Comparison of ENCODE assay signal across 10 cellular contexts in genomic region chr7:150715293-150715692, GRCh38. TPM values are rescaled to one million over a fixed set of nuclear protein-coding genes. Genes with fewer than 3 reads are reported as not detected.
A peak's percentile ranks its signal among the peaks of the same experiment; 100 is the strongest.
DNase-seq lines count a peak whose midpoint lies in the region; ATAC-seq and TF ChIP-seq lines count a peak whose summit lies in the region.
"Had no signal": no experiment of that assay in that cellular context is flagged by ENCODE, and none has a peak within 500 bp of the region (broad histone marks: within the 10 kb centered on the region; RNA-seq: fewer than 3 reads in every experiment).

No MANE protein-coding gene starts in this region.

- H3K4me1 ChIP-seq in lower lobe of right lung (peaks cover 22% of the 10 kb centered on the region), uterus (no peaks in the 10 kb centered on the region), SJCRH30 (no peaks in the 10 kb centered on the region)

- peak overlapping the region; percentile 97 for H3K4me3 Mint-ChIP-seq in activated T-helper 1 cell treated with anti-CD3 and anti-CD28 coated beads, Interleukin-12 subunit alpha, Interleukin-12 subunit beta, Interleukin-2, Interleukin-4 antibody, amounts not matched to agents 30 ng/mL and 10 ng/mL and 1 ng/mL, durations not matched to agents 14 hours and 24 hours and 36 hours

- no peak for TF ChIP-seq POLR2A in uterus (IDR thresholded peaks at IDR 0.05)

- peak overlapping the region; percentile 75 for H3K27ac Mint-ChIP-seq in activated T-helper 1 cell treated with anti-CD3 and anti-CD28 coated beads, Interleukin-12 subunit alpha, Interleukin-12 subunit beta, Interleukin-2, Interleukin-4 antibody, amounts not matched to agents 30 ng/mL and 10 ng/mL and 1 ng/mL, durations not matched to agents 14 hours and 24 hours and 36 hours

- peaks cover 20% of the 10 kb centered on the region for H3K9me3 Mint-ChIP-seq in activated T-helper 1 cell treated with anti-CD3 and anti-CD28 coated beads, Interleukin-12 subunit alpha, Interleukin-12 subunit beta, Interleukin-2, Interleukin-4 antibody, amounts not matched to agents 30 ng/mL and 10 ng/mL and 1 ng/mL, durations not matched to agents 14 hours and 24 hours and 36 hours

- ATAC-seq in lower lobe of right lung: peak in 1 of 2 donors; percentile 27

- peak; percentile 45 for DNase-seq in stimulated activated CD4-positive, alpha-beta T cell treated with anti-CD3 and anti-CD28 coated beads, Interleukin-1b, Interleukin-23, amount 100 ng/mL, for 48 hours
- DNase-seq in stimulated activated CD4-positive, alpha-beta T cell treated with anti-CD3 and anti-CD28 coated beads, Interleukin-12 subunit alpha, Interleukin-12 subunit beta, amount 100 ng/mL, for 4 hours: no peak
- no peak for DNase-seq in activated T-helper 1 cell treated with anti-CD3 and anti-CD28 coated beads, Interleukin-12 subunit alpha, Interleukin-12 subunit beta, Interleukin-2, Interleukin-4 antibody, amounts not matched to agents 30 ng/mL and 10 ng/mL and 1 ng/mL, durations not matched to agents 14 hours and 24 hours and 36 hours (ENCODE audit: low spot score)
- DNase-seq in lower lobe of right lung: no peak
- no peak for DNase-seq in uterus
- DNase-seq in NCI-H1092 (lab: John Stamatoyannopoulos, UW): no peak
- no peak for DNase-seq in NCI-H748 (lab: John Stamatoyannopoulos, UW; ENCODE audit: unreplicated experiment)
- no peak for DNase-seq in SJCRH30
- DNase-seq: MG63, NCI-H2171 had no signal

- H3K4me3 ChIP-seq in lower lobe of right lung: peak overlapping the region; percentile 67
- H3K4me3 ChIP-seq in uterus: no peak overlapping the region
- H3K4me3 ChIP-seq in SJCRH30: no peak overlapping the region
- H3K4me3 ChIP-seq: MG63 had no signal

- intact Hi-C loops in activated T-helper 1 cell treated with anti-CD3 and anti-CD28 coated beads, Interleukin-12 subunit alpha, Interleukin-12 subunit beta, Interleukin-2, Interleukin-4 antibody, amounts not matched to agents 30 ng/mL and 10 ng/mL and 1 ng/mL, durations not matched to agents 14 hours and 24 hours and 36 hours (cut with micrococcal nuclease): loop anchor here (1.0 kb wide), 1 partner anchor 47 kb away; no protein-coding TSS in a partner anchor
- intact Hi-C loops in lower lobe of right lung (cut with DNase I): no loop called here
- intact Hi-C loops in uterus (cut with DNase I; ENCODE audit: low total_unique reads): no loop called here

- H3K4me1 Mint-ChIP-seq in activated T-helper 1 cell treated with anti-CD3 and anti-CD28 coated beads, Interleukin-12 subunit alpha, Interleukin-12 subunit beta, Interleukin-2, Interleukin-4 antibody, amounts not matched to agents 30 ng/mL and 10 ng/mL and 1 ng/mL, durations not matched to agents 14 hours and 24 hours and 36 hours (ENCODE audit: low read depth): peaks cover 57% of the 10 kb centered on the region

- H3K27ac ChIP-seq in lower lobe of right lung: peak overlapping the region; percentile 85
- peak overlapping the region; percentile 57 to 80 for H3K27ac ChIP-seq in uterus
- H3K27ac ChIP-seq in SJCRH30: no peak overlapping the region

- H3K27me3 ChIP-seq in lower lobe of right lung (ENCODE audit: low read depth) (no peaks in the 10 kb centered on the region), uterus (no peaks in the 10 kb centered on the region), SJCRH30 (peaks cover 23% of the 10 kb centered on the region; the same call in 1 of the 2 replicates)
- H3K27me3 ChIP-seq: MG63 had no signal

- H3K36me3 ChIP-seq in lower lobe of right lung (peaks cover 10% of the 10 kb centered on the region), uterus (no peaks in the 10 kb centered on the region), SJCRH30 (no peaks in the 10 kb centered on the region)
- H3K36me3 ChIP-seq: MG63 had no signal

- peaks cover 10% of the 10 kb centered on the region for H3K9me3 ChIP-seq in lower lobe of right lung
- no peaks in the 10 kb centered on the region for H3K9me3 ChIP-seq in uterus
- no peaks in the 10 kb centered on the region; the same call in 1 of the 2 replicates for H3K9me3 ChIP-seq in SJCRH30 (replicated peaks)
- H3K9me3 ChIP-seq: MG63 had no signal

- peaks cover 44% of the 10 kb centered on the region for H3K36me3 Mint-ChIP-seq in activated T-helper 1 cell treated with anti-CD3 and anti-CD28 coated beads, Interleukin-12 subunit alpha, Interleukin-12 subunit beta, Interleukin-2, Interleukin-4 antibody, amounts not matched to agents 30 ng/mL and 10 ng/mL and 1 ng/mL, durations not matched to agents 14 hours and 24 hours and 36 hours (ENCODE audit: low read depth)

- no peaks in the 10 kb centered on the region for H3K27me3 Mint-ChIP-seq in activated T-helper 1 cell treated with anti-CD3 and anti-CD28 coated beads, Interleukin-12 subunit alpha, Interleukin-12 subunit beta, Interleukin-2, Interleukin-4 antibody, amounts not matched to agents 30 ng/mL and 10 ng/mL and 1 ng/mL, durations not matched to agents 14 hours and 24 hours and 36 hours (ENCODE audit: insufficient read depth)

- no peak for TF ChIP-seq CTCF in lower lobe of right lung (IDR thresholded peaks at IDR 0.05)
- TF ChIP-seq CTCF in uterus (IDR thresholded peaks at IDR 0.05): no peak

RNA-seq across cellular contexts. Expression of gene GIMAP1, which starts 1.1 kb away (rescaled TPM):
- total RNA-seq in activated T-helper 1 cell treated with anti-CD3 and anti-CD28 coated beads, Interleukin-12 subunit alpha, Interleukin-12 subunit beta, Interleukin-2, Interleukin-4 antibody, amounts not matched to agents 30 ng/mL and 10 ng/mL and 1 ng/mL, durations not matched to agents 14 hours and 24 hours and 36 hours: 4.6 and 4.9 TPM in 2 replicates
- total RNA-seq in lower lobe of right lung: 18.8 TPM
- total RNA-seq in uterus: 10 to 100 TPM in 2 of 4 donors, 1 to 10 TPM in 2; 4.0 to 19.1 (median 9.9) TPM
- total RNA-seq in SJCRH30 (2014; rRNA removed; shearing (Covaris generic)): not detected in 2 replicates

RNA-seq across cellular contexts. Expression of gene GIMAP5, which starts 21.9 kb away (rescaled TPM):
- total RNA-seq in activated T-helper 1 cell treated with anti-CD3 and anti-CD28 coated beads, Interleukin-12 subunit alpha, Interleukin-12 subunit beta, Interleukin-2, Interleukin-4 antibody, amounts not matched to agents 30 ng/mL and 10 ng/mL and 1 ng/mL, durations not matched to agents 14 hours and 24 hours and 36 hours: 53.8 and 59.7 TPM in 2 replicates
- total RNA-seq in lower lobe of right lung: 31.9 TPM
- 100 to 1,000 TPM in 1 of 4 donors, 10 to 100 TPM in 3; 20.4 to 103 (median 31.9) TPM for total RNA-seq in uterus
- total RNA-seq in SJCRH30 (2014; rRNA removed; shearing (Covaris generic)): not detected in 2 replicates

RNA-seq across cellular contexts. Expression of gene GIMAP2, which starts 29.8 kb away (rescaled TPM):
- total RNA-seq in activated T-helper 1 cell treated with anti-CD3 and anti-CD28 coated beads, Interleukin-12 subunit alpha, Interleukin-12 subunit beta, Interleukin-2, Interleukin-4 antibody, amounts not matched to agents 30 ng/mL and 10 ng/mL and 1 ng/mL, durations not matched to agents 14 hours and 24 hours and 36 hours: 24.7 and 29.7 TPM in 2 replicates
- total RNA-seq in lower lobe of right lung (46.9 TPM), uterus (10 to 100 TPM; 20.1 to 59.7 (median 35.1) TPM)
- not detected in 2 replicates for total RNA-seq in SJCRH30 (2014; rRNA removed; shearing (Covaris generic))

Comparison
In these comparisons a context has a peak if more than half of its experiments do, and no peak if none do; other contexts are left out.
1. RNA of gene GIMAP5, which starts 21.9 kb away (total RNA-seq): 53.8 to 59.7 TPM in activated T-helper 1 cell treated with anti-CD3 and anti-CD28 coated beads, Interleukin-12 subunit alpha, Interleukin-12 subunit beta, Interleukin-2, Interleukin-4 antibody, amounts not matched to agents 30 ng/mL and 10 ng/mL and 1 ng/mL, durations not matched to agents 14 hours and 24 hours and 36 hours, 20.4 to 103 TPM in uterus and 31.9 TPM in lower lobe of right lung (single experiment); not detected in SJCRH30; every median in the first group is over 10 times any median in the second.
2. RNA of gene GIMAP2, which starts 29.8 kb away (total RNA-seq): 46.9 TPM in lower lobe of right lung (single experiment), 20.1 to 59.7 TPM in uterus and 24.7 to 29.7 TPM in activated T-helper 1 cell treated with anti-CD3 and anti-CD28 coated beads, Interleukin-12 subunit alpha, Interleukin-12 subunit beta, Interleukin-2, Interleukin-4 antibody, amounts not matched to agents 30 ng/mL and 10 ng/mL and 1 ng/mL, durations not matched to agents 14 hours and 24 hours and 36 hours; not detected in SJCRH30; every median in the first group is over 10 times any median in the second.